Comparison of ENCODE assay signal across 6 cellular contexts in the genomic region with DNA sequence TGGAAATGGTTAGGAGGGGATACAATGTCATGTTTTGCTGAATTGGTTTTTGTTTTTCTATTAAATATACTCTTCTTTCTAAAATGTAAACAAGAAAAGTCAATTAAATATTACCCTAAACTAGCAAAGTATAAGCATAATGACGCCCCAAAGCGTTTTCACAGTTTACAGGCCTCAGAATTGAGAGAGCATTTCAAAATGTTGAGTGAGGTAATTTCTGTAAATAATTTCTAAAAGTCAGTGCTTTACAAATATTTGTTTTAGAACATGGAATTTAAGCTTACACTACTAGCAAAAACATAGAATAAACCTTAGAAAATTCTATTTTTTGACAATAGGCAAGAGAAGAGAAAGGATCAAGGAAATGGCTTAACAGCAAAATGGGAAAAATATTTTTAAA.
"Had no signal": no experiment of that assay in that cellular context is flagged by ENCODE, and none has a peak within 500 bp of the region (broad histone marks: within the 10 kb centered on the region; RNA-seq: fewer than 3 reads in every experiment).

No MANE protein-coding gene starts in this region.

- FAIRE-seq: HTR-8/SVneo, K562 had no signal

- DNase-seq: IMR-90, KBM-7, KG1 had no signal

- H3K27ac ChIP-seq: HL-60 had no signal

- ATAC-seq: K562 had no signal

- H3K4me3 ChIP-seq: K562 had no signal
